7 cellular contexts compared by ENCODE assay signal in the genomic region with DNA sequence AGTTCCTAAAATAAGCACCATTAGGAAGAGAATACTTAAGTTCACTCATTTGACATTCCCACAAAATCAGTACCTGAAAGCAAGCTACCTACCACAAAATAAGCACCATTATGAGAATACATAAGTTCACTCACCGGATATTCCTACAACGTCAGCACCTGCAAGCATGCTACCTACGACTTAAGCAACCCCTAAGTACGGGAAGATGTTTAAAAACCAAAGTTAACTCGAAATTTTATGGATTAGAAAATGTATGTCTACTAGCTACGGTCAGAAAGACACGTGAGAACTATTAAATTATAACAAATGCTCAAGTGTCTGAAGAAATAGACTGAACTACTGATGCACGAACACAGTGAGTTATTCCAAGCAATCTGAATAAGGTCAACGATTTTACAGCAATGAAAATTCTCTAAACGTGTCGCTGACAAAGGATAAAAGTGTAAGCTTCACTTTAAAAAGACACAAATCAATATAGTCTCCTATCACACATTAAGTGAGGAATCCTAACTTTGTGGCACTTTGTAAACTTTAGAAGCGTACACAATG. TPM values are rescaled to one million over a fixed set of nuclear protein-coding genes. Genes with fewer than 3 reads are reported as not detected.
A peak's percentile ranks its signal among the peaks of the same experiment; 100 is the strongest.
DNase-seq lines count a peak whose midpoint lies in the region; ATAC-seq and TF ChIP-seq lines count a peak whose summit lies in the region.

No MANE protein-coding gene starts in this region.

- H3K4me3 ChIP-seq in HL-60 (replicated peaks; ENCODE audit: insufficient read depth, low read length): peak overlapping the region; percentile 88
- H3K4me3 ChIP-seq in iPS DF 6.9 (ENCODE audit: low read length): peak overlapping the region; percentile 89; the same call in 1 of the 2 replicates

- H3K36me3 ChIP-seq in iPS DF 6.9 (ENCODE audit: control insufficient read depth, insufficient read depth, low read length): peaks cover 3% of the 10 kb centered on the region; the same call in 1 of the 2 replicates

- H3K27ac Mint-ChIP-seq in activated CD4-positive, alpha-beta memory T cell treated with anti-CD3 and anti-CD28 coated beads for 36 hours: peak overlapping the region; percentile 92
- peak overlapping the region; percentile 77 for H3K27ac Mint-ChIP-seq in stimulated activated memory B cell treated with anti-CD40 and anti-IgM and Interleukin-4, amounts not matched to agents 10 μg/mL and 1 μg/mL and 100 μg/mL, for 72 hours

- CTCF ChIA-PET in activated CD4-positive, alpha-beta memory T cell treated with anti-CD3 and anti-CD28 coated beads for 36 hours (lab: Charles Lee): interaction anchor here (0.8 to 2.5 kb wide), 3 partner anchors 12 to 154 kb away, joined by 5 to 9 read pairs (median 6); no protein-coding TSS in a partner anchor

- no peaks in the 10 kb centered on the region for H3K9me3 Mint-ChIP-seq in activated CD4-positive, alpha-beta memory T cell treated with anti-CD3 and anti-CD28 coated beads for 36 hours
- no peaks in the 10 kb centered on the region for H3K9me3 Mint-ChIP-seq in stimulated activated memory B cell treated with anti-CD40 and anti-IgM and Interleukin-4, amounts not matched to agents 10 μg/mL and 1 μg/mL and 100 μg/mL, for 72 hours

- ATAC-seq in stimulated activated memory B cell treated with anti-CD40 and anti-IgM and Interleukin-4, amounts not matched to agents 10 μg/mL and 1 μg/mL and 100 μg/mL, for 72 hours: no peak

- peak overlapping the region; percentile 95 for H3K4me3 Mint-ChIP-seq in activated CD4-positive, alpha-beta memory T cell treated with anti-CD3 and anti-CD28 coated beads for 36 hours
- H3K4me3 Mint-ChIP-seq in stimulated activated memory B cell treated with anti-CD40 and anti-IgM and Interleukin-4, amounts not matched to agents 10 μg/mL and 1 μg/mL and 100 μg/mL, for 72 hours: peak overlapping the region; percentile 84

- WGBS in iPS DF 6.9 (ENCODE audit: insufficient coverage, insufficient read length): no CpG with 5 or more reads among the region's 12 CpGs

- DNase-seq in HL-60 (ENCODE audit: low read depth in 1 of 2, low spot score in 1 of 2) (no peak), iPS DF 6.9 (ENCODE audit: low read depth, low spot score) (no peak), NCI-H748 (lab: John Stamatoyannopoulos, UW; ENCODE audit: unreplicated experiment) (no peak)
- DNase-seq in activated CD4-positive, alpha-beta memory T cell treated with anti-CD3 and anti-CD28 coated beads for 36 hours: peak; percentile 25
- DNase-seq in activated CD8-positive, alpha-beta memory T cell treated with anti-CD3 and anti-CD28 coated beads, Interleukin-2, amount 50 U/mL, for 48 hours: no peak
- no peak for DNase-seq in activated CD8-positive, alpha-beta memory T cell treated with anti-CD3 and anti-CD28 coated beads for 24 hours

- intact Hi-C loops in activated CD4-positive, alpha-beta memory T cell treated with anti-CD3 and anti-CD28 coated beads for 36 hours (cut with micrococcal nuclease): loop anchor here (1.0 to 5.0 kb wide), 3 partner anchors 13 to 117 kb away; a partner anchor contains a TSS

- H3K4me1 Mint-ChIP-seq in activated CD4-positive, alpha-beta memory T cell treated with anti-CD3 and anti-CD28 coated beads for 36 hours (ENCODE audit: low read depth): peaks cover 49% of the 10 kb centered on the region
- H3K4me1 Mint-ChIP-seq in stimulated activated memory B cell treated with anti-CD40 and anti-IgM and Interleukin-4, amounts not matched to agents 10 μg/mL and 1 μg/mL and 100 μg/mL, for 72 hours: peaks cover 48% of the 10 kb centered on the region

- H3K9me3 ChIP-seq in iPS DF 6.9 (ENCODE audit: control insufficient read depth, insufficient read depth, low read length): no peaks in the 10 kb centered on the region

- H3K27ac ChIP-seq in HL-60 (replicated peaks): peak overlapping the region; percentile 92
- no peak overlapping the region for H3K27ac ChIP-seq in iPS DF 6.9 (ENCODE audit: low read length)

- H3K36me3 Mint-ChIP-seq in activated CD4-positive, alpha-beta memory T cell treated with anti-CD3 and anti-CD28 coated beads for 36 hours: peaks cover 24% of the 10 kb centered on the region
- peaks cover 11% of the 10 kb centered on the region for H3K36me3 Mint-ChIP-seq in stimulated activated memory B cell treated with anti-CD40 and anti-IgM and Interleukin-4, amounts not matched to agents 10 μg/mL and 1 μg/mL and 100 μg/mL, for 72 hours

- no peak for TF ChIP-seq CTCF in HL-60 (IDR thresholded peaks at IDR 0.05; ENCODE audit: insufficient read depth, low read length)

- no peaks in the 10 kb centered on the region for H3K27me3 Mint-ChIP-seq in activated CD4-positive, alpha-beta memory T cell treated with anti-CD3 and anti-CD28 coated beads for 36 hours
- no peaks in the 10 kb centered on the region for H3K27me3 Mint-ChIP-seq in stimulated activated memory B cell treated with anti-CD40 and anti-IgM and Interleukin-4, amounts not matched to agents 10 μg/mL and 1 μg/mL and 100 μg/mL, for 72 hours

- peaks cover 7% of the 10 kb centered on the region; the same call in 1 of the 2 replicates for H3K4me1 ChIP-seq in iPS DF 6.9 (ENCODE audit: control insufficient read depth, insufficient read depth, low read length)

- H3K27me3 ChIP-seq in HL-60 (ENCODE audit: insufficient read depth, poor library complexity, severe bottlenecking) (no peaks in the 10 kb centered on the region), iPS DF 6.9 (ENCODE audit: control insufficient read depth, insufficient read depth, low read length) (no peaks in the 10 kb centered on the region)

- POLR2A ChIA-PET in activated CD4-positive, alpha-beta memory T cell treated with anti-CD3 and anti-CD28 coated beads for 36 hours (lab: Charles Lee): interaction anchor here (0.6 to 1.7 kb wide), 5 partner anchors 10 to 332 kb away, joined by 3 to 6 read pairs (median 3); a partner anchor contains a TSS

RNA-seq across cellular contexts. Expression of a gene that starts 1.5 kb away (rescaled TPM):
- total RNA-seq in activated CD4-positive, alpha-beta memory T cell treated with anti-CD3 and anti-CD28 coated beads for 36 hours: 100 to 1,000 TPM; 185 to 190 TPM

RNA-seq across cellular contexts. Expression of a gene that starts 27.6 kb away (rescaled TPM):
- 1 to 10 TPM; 6.3 to 7.6 TPM for total RNA-seq in activated CD4-positive, alpha-beta memory T cell treated with anti-CD3 and anti-CD28 coated beads for 36 hours

RNA-seq across cellular contexts. Expression of a gene that starts 50.7 kb away (rescaled TPM):
- not detected for total RNA-seq in activated CD4-positive, alpha-beta memory T cell treated with anti-CD3 and anti-CD28 coated beads for 36 hours
